ENCODE assay signal across 20 cellular contexts in the genomic region with DNA sequence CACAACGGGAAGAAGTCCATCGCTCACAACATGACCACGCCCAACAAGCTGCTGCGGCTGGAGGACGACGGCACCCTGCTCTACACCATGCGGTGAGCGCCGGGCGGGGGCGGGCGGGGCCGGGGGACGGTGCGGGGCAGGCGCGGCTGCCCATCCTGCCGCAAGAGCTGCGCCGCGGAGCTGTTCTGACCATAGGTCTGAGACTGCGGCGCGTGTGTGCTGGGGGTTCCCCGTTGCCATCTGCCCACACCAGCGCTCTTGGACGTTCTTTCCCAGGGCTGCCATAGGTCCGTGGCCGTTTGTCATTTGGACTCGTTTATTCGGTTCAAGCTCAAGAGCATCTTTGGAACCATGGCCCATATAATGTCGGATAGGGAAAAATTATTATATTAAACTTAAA. TPM values are rescaled to one million over a fixed set of nuclear protein-coding genes. Genes with fewer than 3 reads are reported as not detected.
DNase-seq lines count a peak whose midpoint lies in the region; ATAC-seq and TF ChIP-seq lines count a peak whose summit lies in the region.
"Had no signal": no experiment of that assay in that cellular context is flagged by ENCODE, and none has a peak within 500 bp of the region (broad histone marks: within the 10 kb centered on the region; RNA-seq: fewer than 3 reads in every experiment).

No MANE protein-coding gene starts in this region.

- H3K4me3 ChIP-seq in esophagus muscularis mucosa: no peak overlapping the region
- H3K4me3 ChIP-seq in upper lobe of right lung: no peak overlapping the region
- no peak overlapping the region for H3K4me3 ChIP-seq in effector memory CD4-positive, alpha-beta T cell (ENCODE audit: insufficient read depth, low read depth, low read length, poor library complexity, severe bottlenecking)
- H3K4me3 ChIP-seq: BLaER1, GM12878 had no signal

- H3K9me3 ChIP-seq in esophagus muscularis mucosa: no peaks in the 10 kb centered on the region
- H3K9me3 ChIP-seq in upper lobe of right lung: no peaks in the 10 kb centered on the region
- no peaks in the 10 kb centered on the region for H3K9me3 ChIP-seq in effector memory CD4-positive, alpha-beta T cell (ENCODE audit: control insufficient read depth, low read length)
- H3K9me3 ChIP-seq: BE2C, BLaER1, Caco-2 had no signal

- no peaks in the 10 kb centered on the region for H3K27me3 ChIP-seq in esophagus muscularis mucosa
- H3K27me3 ChIP-seq in upper lobe of right lung: peaks cover 5% of the 10 kb centered on the region
- no peaks in the 10 kb centered on the region for H3K27me3 ChIP-seq in effector memory CD4-positive, alpha-beta T cell (replicated peaks; ENCODE audit: control insufficient read depth, insufficient read depth, low read length, poor library complexity, severe bottlenecking)
- H3K27me3 ChIP-seq: BLaER1 had no signal

- 92% methylated on average over 24 of the region's 32 CpGs for WGBS in esophagus muscularis mucosa

- TF ChIP-seq EP300 in esophagus muscularis mucosa (IDR thresholded peaks at IDR 0.05): no peak

- H3K4me1 ChIP-seq in esophagus muscularis mucosa: peaks cover 0 to 30% (median 4%) of the 10 kb centered on the region in 4 donors
- no peaks in the 10 kb centered on the region for H3K4me1 ChIP-seq in upper lobe of right lung
- H3K4me1 ChIP-seq in effector memory CD4-positive, alpha-beta T cell (ENCODE audit: control insufficient read depth, insufficient read depth, low read length, poor library complexity, severe bottlenecking): no peaks in the 10 kb centered on the region
- H3K4me1 ChIP-seq: BE2C, BLaER1, Caco-2 had no signal

- TF ChIP-seq CTCF in GM10266 (IDR thresholded peaks at IDR 0.05; ENCODE audit: control insufficient read depth, insufficient read depth, low read depth, missing control alignments) (no peak), GM13977 (IDR thresholded peaks at IDR 0.05; ENCODE audit: extremely low read depth, insufficient read depth, missing control alignments) (no peak), esophagus muscularis mucosa (IDR thresholded peaks at IDR 0.05) (no peak), upper lobe of right lung (IDR thresholded peaks at IDR 0.05) (no peak)

- H3K36me3 ChIP-seq in esophagus muscularis mucosa (peaks cover 0 to 20% (median 2%) of the 10 kb centered on the region in 4 donors), upper lobe of right lung (no peaks in the 10 kb centered on the region)
- H3K36me3 ChIP-seq in effector memory CD4-positive, alpha-beta T cell (ENCODE audit: control insufficient read depth, insufficient read depth, low read length): no peaks in the 10 kb centered on the region
- H3K36me3 ChIP-seq: BE2C, BLaER1 had no signal

- in situ Hi-C loops in GM13977 (cut with MboI; ENCODE audit: low pct_unique_long_range_greater_than_20kb, low sequenced_read_pairs, unreplicated experiment): no loop called here

- DNase-seq in GM10266 (ENCODE audit: extremely low spot score) (peak; percentile 5), GM13977 (ENCODE audit: low spot score) (peak; percentile 10), esophagus muscularis mucosa (ENCODE audit: extremely low spot score) (peak; percentile 87), upper lobe of right lung (no peak), C1 segment of cervical spinal cord (lab: John Stamatoyannopoulos, UW) (no peak)
- no peak for DNase-seq in effector memory CD4-positive, alpha-beta T cell
- DNase-seq: 8988T; ACHN; BE2C; Caco-2; Calu3; CD4-positive, alpha-beta T cell; CD8-positive, alpha-beta T cell; DMS79 treated with DMSO at 0.1 percent for 48 hours; GF-D8 had no signal

- peak; percentile 12 for ATAC-seq in upper lobe of right lung
- ATAC-seq in HG03469 (IDR thresholded peaks at IDR 0.05; ENCODE audit: unreplicated experiment): no peak
- ATAC-seq: CD8-positive, alpha-beta T cell; GM12878 had no signal

- intact Hi-C loops in esophagus muscularis mucosa (cut with DNase I) (no loop called here), upper lobe of right lung (cut with DNase I) (no loop called here)

- no peak for TF ChIP-seq POLR2A in esophagus muscularis mucosa (IDR thresholded peaks at IDR 0.05; ENCODE audit: low read depth)

- H3K27ac ChIP-seq in esophagus muscularis mucosa (replicated peaks in 1 of 4): no peak overlapping the region
- no peak overlapping the region for H3K27ac ChIP-seq in upper lobe of right lung
- no peak overlapping the region for H3K27ac ChIP-seq in effector memory CD4-positive, alpha-beta T cell (ENCODE audit: insufficient read depth, low read length, poor library complexity, severe bottlenecking)
- H3K27ac ChIP-seq: BLaER1, C4-2B had no signal

RNA-seq across cellular contexts. Expression of gene GABRA5, which starts 16.6 kb away (rescaled TPM):
- total RNA-seq in esophagus muscularis mucosa: 100 to 1,000 TPM in 1 of 4 donors, 10 to 100 TPM in 3; 10.3 to 103 (median 38.0) TPM
- not detected for total RNA-seq in upper lobe of right lung
- total RNA-seq: A673; Caco-2; Calu3; CD4-positive, alpha-beta T cell; CD8-positive, alpha-beta T cell; GM12878 had no signal

Comparison
In these comparisons a context has a peak if more than half of its experiments do, and no peak if none do; other contexts are left out.
1. DNase-seq: peak in GM10266 (single experiment), GM13977 (single experiment) and esophagus muscularis mucosa (single experiment); none in upper lobe of right lung (single experiment), effector memory CD4-positive, alpha-beta T cell (0 of 3) and C1 segment of cervical spinal cord (0 of 14).
2. RNA of gene GABRA5, which starts 16.6 kb away (total RNA-seq): 10.3 to 103 TPM in esophagus muscularis mucosa; not detected in upper lobe of right lung (single experiment); every median in the first group is over 10 times any median in the second.